Comparison of ENCODE assay signal across 22 cellular contexts in the genomic region with DNA sequence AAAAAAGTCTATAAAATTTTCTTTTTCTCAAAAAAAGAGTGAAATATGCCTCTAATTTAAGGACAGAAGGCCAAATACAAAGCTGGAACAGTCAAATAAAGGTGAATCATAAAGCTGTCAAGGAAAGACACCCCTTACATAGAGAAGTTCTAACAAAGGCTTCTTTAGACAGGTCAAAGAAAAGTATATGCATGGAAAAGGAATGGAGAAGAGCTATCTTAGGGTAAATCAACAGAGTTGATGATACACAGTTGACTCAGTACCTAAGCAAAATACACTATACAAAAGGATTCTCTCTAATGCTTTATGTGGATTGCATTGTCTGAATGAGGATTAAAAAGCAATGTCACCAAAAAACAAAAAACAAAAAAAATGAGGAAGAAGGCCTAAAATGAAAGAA.
"Had no signal": no experiment of that assay in that cellular context is flagged by ENCODE, and none has a peak within 500 bp of the region (broad histone marks: within the 10 kb centered on the region; RNA-seq: fewer than 3 reads in every experiment).

No MANE protein-coding gene starts in this region.

- H3K9me3 ChIP-seq: SJCRH30 had no signal

- H3K4me3 ChIP-seq: MG63, SJCRH30, SK-N-MC had no signal

- DNase-seq: Karpas-422, KG1, MG63, NCI-H1092 treated with DMSO at 0.1 percent for 48 hours, NCI-H1436, NCI-H187, NCI-H2029, NCI-H2081 treated with DMSO at 0.1 percent for 48 hours, NCI-H2171, NCI-H226, NCI-H446, NCI-H510A, NCI-H524 treated with DMSO at 0.1 percent for 48 hours, NCI-H69, NCI-H774, SHP77 treated with DMSO at 0.1 percent for 48 hours, SJCRH30 had no signal

- H3K27me3 ChIP-seq: MG63, SJCRH30 had no signal

- H3K4me1 ChIP-seq: SJCRH30 had no signal

- ATAC-seq: Panc1, Right ventricle myocardium inferior had no signal

- H3K36me3 ChIP-seq: MG63, SJCRH30 had no signal

- H3K27ac ChIP-seq: HL-60, RWPE1, SJCRH30, SK-N-MC had no signal
